In genomic region chr16:58155839-58156238, GRCh38 we compare ENCODE assay signal across 14 cellular contexts. TPM values are rescaled to one million over a fixed set of nuclear protein-coding genes. Genes with fewer than 3 reads are reported as not detected.
A peak's percentile ranks its signal among the peaks of the same experiment; 100 is the strongest.
DNase-seq lines count a peak whose midpoint lies in the region; ATAC-seq and TF ChIP-seq lines count a peak whose summit lies in the region.
"Had no signal": no experiment of that assay in that cellular context is flagged by ENCODE, and none has a peak within 500 bp of the region (broad histone marks: within the 10 kb centered on the region; RNA-seq: fewer than 3 reads in every experiment).

No MANE protein-coding gene starts in this region.

- H3K27me3 ChIP-seq in neural progenitor cell: no peaks in the 10 kb centered on the region
- H3K27me3 ChIP-seq: BLaER1 treated with 17β-estradiol and CSF1 and Interleukin-3, amounts not matched to agents 10 nM and 100 nM had no signal

- H3K4me2 ChIP-seq in neural progenitor cell: no peak overlapping the region
- H3K4me2 ChIP-seq: BLaER1 treated with 17β-estradiol and CSF1 and Interleukin-3, amounts not matched to agents 10 nM and 100 nM had no signal

- H3K9ac ChIP-seq in neural progenitor cell: no peak overlapping the region
- H3K9ac ChIP-seq: BLaER1 treated with 17β-estradiol and CSF1 and Interleukin-3, amounts not matched to agents 10 nM and 100 nM; GM23248 had no signal

- no peaks in the 10 kb centered on the region for H3K4me1 Mint-ChIP-seq in activated T-helper 17 cell treated with anti-CD3 and anti-CD28 coated beads, Interleukin-2, amount 50 U/mL, for 72 hours
- peaks cover 7 to 15% of the 10 kb centered on the region in 2 donors for H3K4me1 Mint-ChIP-seq in natural killer cell
- H3K4me1 Mint-ChIP-seq in neural progenitor cell: no peaks in the 10 kb centered on the region
- H3K4me1 Mint-ChIP-seq: CD4-positive, CD25-positive, alpha-beta regulatory T cell; IgD-negative memory B cell had no signal

- no peaks in the 10 kb centered on the region for H3K79me2 ChIP-seq in neural progenitor cell (ENCODE audit: low read depth)

- H3K9me3 ChIP-seq in neural progenitor cell (ENCODE audit: low read depth): no peaks in the 10 kb centered on the region
- H3K9me3 ChIP-seq: BLaER1 treated with 17β-estradiol and CSF1 and Interleukin-3, amounts not matched to agents 10 nM and 100 nM had no signal

- DNase-seq in GM10266 (ENCODE audit: extremely low spot score) (peak; percentile 18), natural killer cell (no peak), NCI-H1092 (lab: John Stamatoyannopoulos, UW) (no peak), neural progenitor cell (ENCODE audit: low spot score) (no peak), cortex of kidney (lab: John Stamatoyannopoulos, UW) (no peak)
- DNase-seq: ACHN; CD4-positive, CD25-positive, alpha-beta regulatory T cell; DMS53; GF-D8; GM23248 had no signal

- TF ChIP-seq CTCF in GM10266 (IDR thresholded peaks at IDR 0.05; ENCODE audit: control insufficient read depth, insufficient read depth, low read depth, missing control alignments): no peak
- no peak for TF ChIP-seq CTCF in natural killer cell (IDR thresholded peaks at IDR 0.05)
- no peak for TF ChIP-seq CTCF in neural progenitor cell (IDR thresholded peaks at IDR 0.05)

- no peak overlapping the region for H3K4me3 Mint-ChIP-seq in activated T-helper 17 cell treated with anti-CD3 and anti-CD28 coated beads, Interleukin-2, amount 50 U/mL, for 72 hours
- H3K4me3 Mint-ChIP-seq in natural killer cell (no peak overlapping the region), neural progenitor cell (no peak overlapping the region)
- H3K4me3 Mint-ChIP-seq: CD4-positive, CD25-positive, alpha-beta regulatory T cell; IgD-negative memory B cell had no signal

- no peaks in the 10 kb centered on the region for H3K36me3 ChIP-seq in neural progenitor cell

- H3K9me3 Mint-ChIP-seq in activated T-helper 17 cell treated with anti-CD3 and anti-CD28 coated beads, Interleukin-2, amount 50 U/mL, for 72 hours: no peaks in the 10 kb centered on the region
- no peaks in the 10 kb centered on the region for H3K9me3 Mint-ChIP-seq in natural killer cell
- H3K9me3 Mint-ChIP-seq in neural progenitor cell: no peaks in the 10 kb centered on the region
- H3K9me3 Mint-ChIP-seq: CD4-positive, CD25-positive, alpha-beta regulatory T cell; IgD-negative memory B cell had no signal

- H3K27ac ChIP-seq in neural progenitor cell: no peak overlapping the region
- H3K27ac ChIP-seq: BLaER1 treated with 17β-estradiol and CSF1 and Interleukin-3, amounts not matched to agents 10 nM and 100 nM; GM23248 had no signal

- ATAC-seq in GM19351 (IDR thresholded peaks at IDR 0.05; ENCODE audit: unreplicated experiment) (peak; percentile 64), natural killer cell (peak; percentile 12 to 83 (median 47))
- peak; percentile 38 for ATAC-seq in activated T-helper 17 cell treated with anti-CD3 and anti-CD28 coated beads, Interleukin-2, amount 50 U/mL, for 72 hours (replicated peaks)

- H2AFZ ChIP-seq in neural progenitor cell (replicated peaks): no peak overlapping the region
- H2AFZ ChIP-seq: GM23248 had no signal

- H3K4me3 ChIP-seq in neural progenitor cell: no peak overlapping the region
- H3K4me3 ChIP-seq: BLaER1 treated with 17β-estradiol and CSF1 and Interleukin-3, amounts not matched to agents 10 nM and 100 nM; GM23248 had no signal

- no peaks in the 10 kb centered on the region for H3K4me1 ChIP-seq in neural progenitor cell
- H3K4me1 ChIP-seq: BLaER1 treated with 17β-estradiol and CSF1 and Interleukin-3, amounts not matched to agents 10 nM and 100 nM had no signal

- no peaks in the 10 kb centered on the region for H4K20me1 ChIP-seq in neural progenitor cell (ENCODE audit: low read depth)

- H3K36me3 Mint-ChIP-seq in activated T-helper 17 cell treated with anti-CD3 and anti-CD28 coated beads, Interleukin-2, amount 50 U/mL, for 72 hours (ENCODE audit: low read depth): peaks cover 29% of the 10 kb centered on the region
- H3K36me3 Mint-ChIP-seq in natural killer cell (no peaks in the 10 kb centered on the region), neural progenitor cell (peaks cover 1% of the 10 kb centered on the region)

- H3K27ac Mint-ChIP-seq in activated T-helper 17 cell treated with anti-CD3 and anti-CD28 coated beads, Interleukin-2, amount 50 U/mL, for 72 hours: no peak overlapping the region
- H3K27ac Mint-ChIP-seq in natural killer cell: peak overlapping the region; percentile 26 to 38
- H3K27ac Mint-ChIP-seq in neural progenitor cell: no peak overlapping the region
- H3K27ac Mint-ChIP-seq: CD4-positive, CD25-positive, alpha-beta regulatory T cell had no signal

- H3K27me3 Mint-ChIP-seq in activated T-helper 17 cell treated with anti-CD3 and anti-CD28 coated beads, Interleukin-2, amount 50 U/mL, for 72 hours: no peaks in the 10 kb centered on the region
- H3K27me3 Mint-ChIP-seq in natural killer cell (ENCODE audit: low read depth in 2 of 2) (no peaks in the 10 kb centered on the region), neural progenitor cell (ENCODE audit: insufficient read depth, low read depth) (no peaks in the 10 kb centered on the region)
- H3K27me3 Mint-ChIP-seq: CD4-positive, CD25-positive, alpha-beta regulatory T cell; IgD-negative memory B cell had no signal

- intact Hi-C loops in natural killer cell (cut with micrococcal nuclease): no loop called here

- no peaks in the 10 kb centered on the region for H3F3A ChIP-seq in neural progenitor cell (ENCODE audit: low read depth)

RNA-seq across cellular contexts. Expression of gene CFAP20, which starts 26.7 kb away (rescaled TPM):
- 10 to 100 TPM; 28.7 to 49.7 TPM for total RNA-seq in activated T-helper 17 cell treated with anti-CD3 and anti-CD28 coated beads, Interleukin-2, amount 50 U/mL, for 72 hours
- 100 to 1,000 TPM in 1 of 3 donors, 10 to 100 TPM in 2; 57.9 to 137 (median 64.7) TPM for total RNA-seq in natural killer cell
- total RNA-seq in neural progenitor cell (ENCODE audit: low replicate concordance): 93.6 and 93.8 TPM in 2 replicates

RNA-seq across cellular contexts. Expression of gene CSNK2A2, which starts 42.1 kb away (rescaled TPM):
- 10 to 100 TPM; 54.0 to 78.7 TPM for total RNA-seq in activated T-helper 17 cell treated with anti-CD3 and anti-CD28 coated beads, Interleukin-2, amount 50 U/mL, for 72 hours
- 10 to 100 TPM; 53.2 to 61.1 (median 59.9) TPM for total RNA-seq in natural killer cell
- 69.7 and 81.6 TPM in 2 replicates for total RNA-seq in neural progenitor cell (ENCODE audit: low replicate concordance)

Comparison
In these comparisons a context has a peak if more than half of its experiments do, and no peak if none do; other contexts are left out.
1. H3K27ac Mint-ChIP-seq: peak in natural killer cell (2 of 2); none in activated T-helper 17 cell treated with anti-CD3 and anti-CD28 coated beads, Interleukin-2, amount 50 U/mL, for 72 hours (single experiment) and neural progenitor cell (single experiment).
2. Peak in every context shown above with its lines, with median percentiles within 50 percentile points of each other: ATAC-seq.